ENCODE assay signal across 17 cellular contexts in genomic region chr12:22615963-22616501, GRCh38. TPM values are rescaled to one million over a fixed set of nuclear protein-coding genes. Genes with fewer than 3 reads are reported as not detected.
DNase-seq lines count a peak whose midpoint lies in the region; ATAC-seq and TF ChIP-seq lines count a peak whose summit lies in the region.
"Had no signal": no experiment of that assay in that cellular context is flagged by ENCODE, and none has a peak within 500 bp of the region (broad histone marks: within the 10 kb centered on the region; RNA-seq: fewer than 3 reads in every experiment).

No MANE protein-coding gene starts in this region.

- TF ChIP-seq CTCF in HEK293 (tag by site-specific recombination; IDR thresholded peaks at IDR 0.05) (no peak), epithelial cell of esophagus (IDR thresholded peaks at IDR 0.05; ENCODE audit: insufficient read depth, low read depth, low read length, missing control alignments) (no peak)

- ATAC-seq in GM21526 (IDR thresholded peaks at IDR 0.05; ENCODE audit: low FRiP score, unreplicated experiment), result no peak
- ATAC-seq: GM12878 had no signal

- no peaks in the 10 kb centered on the region for H3K9me3 ChIP-seq in HEK293 (ENCODE audit: control insufficient read depth, insufficient read depth, low read depth, low read length)

- DNase-seq in DMS53 (lab: John Stamatoyannopoulos, UW) (peak; percentile 16), DMS53 treated with DMSO at 0.1 percent for 48 hours (lab: John Stamatoyannopoulos, UW; ENCODE audit: unreplicated experiment) (no peak), epithelial cell of esophagus (ENCODE audit: low read depth) (peak; percentile 60), retina (no peak), HT-29 (ENCODE audit: low spot score) (no peak)
- DNase-seq: CD4-positive, alpha-beta memory T cell; DMS153; DND-41; EL; KG1 had no signal

- H3K36me3 ChIP-seq in HEK293 (ENCODE audit: control insufficient read depth in 2 of 2, insufficient read depth in 1 of 2, low read length in 2 of 2), result no peaks in the 10 kb centered on the region
- H3K36me3 ChIP-seq: BLaER1, HAP-1 had no signal

- no peak overlapping the region for H3K4me3 ChIP-seq in HEK293 (ENCODE audit: low read depth, low read length)
- no peak overlapping the region for H3K4me3 ChIP-seq in epithelial cell of esophagus (ENCODE audit: low read length)
- H3K4me3 ChIP-seq: BLaER1, GM12878, HAP-1 had no signal

- H3K27ac ChIP-seq in HEK293 (ENCODE audit: extremely low read depth, low read depth, low read length), result no peak overlapping the region
- H3K27ac ChIP-seq: 22Rv1, BLaER1, HL-60 had no signal

- POLR2A ChIA-PET in HEK293 (lab: Yijun Ruan, JAX), result no interaction called here

- CTCF ChIA-PET in HEK293 (lab: Yijun Ruan, JAX), result no interaction called here

- no peaks in the 10 kb centered on the region for H3K4me1 ChIP-seq in HEK293 (ENCODE audit: control insufficient read depth, insufficient read depth, low read length)
- H3K4me1 ChIP-seq: BLaER1, HAP-1 had no signal

TF ChIP-seq in HEK293, 187 proteins besides CTCF, POLR2A, EP300 and RAD21:
- TF ChIP-seq ZNF148 (tag by site-specific recombination; IDR thresholded peaks at IDR 0.05; ENCODE audit: borderline replicate concordance), result no peak
- TF ChIP-seq SETDB1 (IDR thresholded peaks at IDR 0.05; ENCODE audit: insufficient read length, low read length), result peak; percentile 93
TF ChIP-seq in HEK293: peak in this region for 1.

RNA-seq across cellular contexts. Expression of gene ETNK1, which starts 8.9 kb away (rescaled TPM):
- total RNA-seq in HT-29 (2014; rRNA removed; shearing (Covaris generic)), result 47.1 and 52.3 TPM in 2 replicates

Comparison
In these comparisons a context has a peak if more than half of its experiments do, and no peak if none do; other contexts are left out.
1. DNase-seq: peak in DMS53 (single experiment) and epithelial cell of esophagus (single experiment); none in DMS53 treated with DMSO at 0.1 percent for 48 hours (single experiment), retina (single experiment) and HT-29 (single experiment).